Comparison of ENCODE assay signal across 1 cellular context in the genomic region with DNA sequence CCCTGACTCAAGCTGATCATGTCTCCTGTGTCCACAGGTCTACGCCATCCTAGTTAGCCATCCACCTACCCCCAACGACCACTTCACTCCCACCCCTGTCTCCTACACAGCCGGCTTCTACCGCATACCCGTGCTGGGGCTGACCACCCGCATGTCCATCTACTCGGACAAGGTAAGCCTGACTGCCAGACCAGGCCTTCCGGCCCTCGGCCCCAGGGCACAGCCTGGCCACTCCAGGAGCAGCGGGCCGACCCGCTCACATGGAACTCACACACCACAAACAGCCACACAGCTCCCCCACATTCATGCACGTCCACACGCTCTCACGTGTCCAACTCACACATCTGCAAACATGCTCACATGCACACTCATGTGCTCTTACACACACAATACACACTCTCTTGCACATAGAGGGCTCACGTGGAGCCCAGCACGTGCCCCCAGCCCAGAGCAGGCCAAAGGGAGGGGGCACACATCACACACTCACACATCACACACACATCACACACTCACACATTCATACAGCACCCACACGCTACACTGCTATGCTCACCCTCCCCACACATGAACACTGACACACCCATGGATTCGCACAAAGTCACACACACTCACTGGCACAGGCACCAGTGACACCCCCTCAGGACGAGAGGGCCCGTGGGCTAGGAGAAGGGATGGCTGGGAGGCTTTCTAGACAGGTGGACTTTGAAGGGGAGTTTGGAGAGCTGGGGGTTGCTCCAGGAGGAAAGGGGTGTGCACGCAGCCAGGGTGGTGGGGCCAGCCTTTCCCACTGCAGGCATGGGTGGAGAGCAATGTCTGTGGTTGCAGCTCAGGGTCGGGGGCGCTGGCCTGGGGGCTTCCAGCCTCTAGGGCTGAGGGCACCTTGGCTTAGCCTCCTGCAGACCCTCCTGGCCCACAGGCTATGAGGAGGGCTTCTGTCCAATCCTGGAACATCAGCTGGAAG.
TF ChIP-seq lines count a peak whose summit lies in the region.

No MANE protein-coding gene starts in this region.

TF ChIP-seq in H1, 55 proteins besides CTCF, POLR2A, EP300 and RAD21:
- TF ChIP-seq, protein P1, sequence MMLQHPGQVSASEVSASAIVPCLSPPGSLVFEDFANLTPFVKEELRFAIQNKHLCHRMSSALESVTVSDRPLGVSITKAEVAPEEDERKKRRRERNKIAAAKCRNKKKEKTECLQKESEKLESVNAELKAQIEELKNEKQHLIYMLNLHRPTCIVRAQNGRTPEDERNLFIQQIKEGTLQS (IDR thresholded peaks at IDR 0.05; ENCODE audit: insufficient read depth, low read depth, low read length): no peak
- TF ChIP-seq JUND (IDR thresholded peaks at IDR 0.05; ENCODE audit: low read length) (no peak), GABPA (IDR thresholded peaks at IDR 0.05; ENCODE audit: borderline replicate concordance, insufficient read depth, low read length) (no peak), JUN (IDR thresholded peaks at IDR 0.05; ENCODE audit: low read depth, low read length) (no peak), POLR2AphosphoS5 (IDR thresholded peaks at IDR 0.05; ENCODE audit: low read depth, low read length) (no peak), BCL11A (IDR thresholded peaks at IDR 0.05; ENCODE audit: low read depth in 2 of 2, low read length in 2 of 2) (no peak), SIN3A (conservative IDR thresholded peaks at IDR 0.05 in 1 of 2, IDR thresholded peaks at IDR 0.05 in 1 of 2; ENCODE audit: low read depth in 1 of 2, low read length in 2 of 2) (no peak), NANOG (IDR thresholded peaks at IDR 0.05; ENCODE audit: insufficient read depth, low read depth, low read length, poor library complexity, severe bottlenecking) (no peak), EZH2 (IDR thresholded peaks at IDR 0.05; ENCODE audit: low read depth, low read length, severe bottlenecking) (no peak), CBX5 (IDR thresholded peaks at IDR 0.05; ENCODE audit: low read depth, low read length) (no peak), CBX8 (IDR thresholded peaks at IDR 0.05; ENCODE audit: borderline replicate concordance, low read depth, low read length) (no peak), RXRA (IDR thresholded peaks at IDR 0.05; ENCODE audit: insufficient read depth, low read depth, low read length) (no peak), GTF2F1 (IDR thresholded peaks at IDR 0.05; ENCODE audit: borderline replicate concordance, low read depth, low read length) (no peak)
